Comparison of ENCODE assay signal across 8 cellular contexts in genomic region chr3:14261229-14261628, GRCh38.
DNase-seq lines count a peak whose midpoint lies in the region; ATAC-seq and TF ChIP-seq lines count a peak whose summit lies in the region.

No MANE protein-coding gene starts in this region.

- H3K27ac ChIP-seq in DND-41 (ENCODE audit: low read length) (no peak overlapping the region), SJCRH30 (no peak overlapping the region), testis (no peak overlapping the region)

- peaks cover 5% of the 10 kb centered on the region; the same call in 1 of the 2 replicates for H4K20me1 ChIP-seq in DND-41 (ENCODE audit: insufficient read depth, low read length)

- no peak for TF ChIP-seq POLR2A in testis (IDR thresholded peaks at IDR 0.05)

- no peaks in the 10 kb centered on the region for H3K79me2 ChIP-seq in DND-41 (ENCODE audit: insufficient read depth, low read length)

- H3K9me3 ChIP-seq in DND-41 (ENCODE audit: insufficient read depth, low read length, severe bottlenecking) (no peaks in the 10 kb centered on the region), SJCRH30 (replicated peaks) (no peaks in the 10 kb centered on the region), testis (no peaks in the 10 kb centered on the region)

- H3K4me3 ChIP-seq in DND-41 (ENCODE audit: low read depth in 1 of 2, low read length in 2 of 2) = no peak overlapping the region
- H3K4me3 ChIP-seq in SJCRH30 = no peak overlapping the region
- H3K4me3 ChIP-seq in foreskin fibroblast (ENCODE audit: low read depth in 1 of 2, low read length in 2 of 2) = no peak overlapping the region
- no peak overlapping the region for H3K4me3 ChIP-seq in testis

- H3K4me2 ChIP-seq in DND-41 (ENCODE audit: insufficient read depth, low read length) = no peak overlapping the region

- H3K36me3 ChIP-seq in DND-41 (ENCODE audit: insufficient read depth, low read length) (no peaks in the 10 kb centered on the region), SJCRH30 (no peaks in the 10 kb centered on the region), testis (ENCODE audit: low read depth, missing control alignments) (no peaks in the 10 kb centered on the region)

- H3K27me3 ChIP-seq in DND-41 (ENCODE audit: insufficient read depth, low read length, poor library complexity) = no peaks in the 10 kb centered on the region
- no peaks in the 10 kb centered on the region for H3K27me3 ChIP-seq in SJCRH30
- H3K27me3 ChIP-seq in testis = no peaks in the 10 kb centered on the region

- intact Hi-C loops in testis (cut with DNase I; ENCODE audit: low total_unique reads) = loop anchor here (5.0 kb wide), 1 partner anchor 201 kb away; no protein-coding TSS in a partner anchor

- H3K9ac ChIP-seq in DND-41 (ENCODE audit: low read depth, low read length) = no peak overlapping the region

- H3K4me1 ChIP-seq in DND-41 (ENCODE audit: insufficient read depth, low read length) = no peaks in the 10 kb centered on the region
- H3K4me1 ChIP-seq in SJCRH30 = peaks cover 12% of the 10 kb centered on the region; the same call in 1 of the 2 replicates
- H3K4me1 ChIP-seq in testis = peaks cover 5% of the 10 kb centered on the region

- TF ChIP-seq CTCF in DND-41 (IDR thresholded peaks at IDR 0.05; ENCODE audit: borderline replicate concordance, extremely low read depth, low read length, poor library complexity, severe bottlenecking) = peak; percentile 96
- peak; percentile 98 for TF ChIP-seq CTCF in foreskin fibroblast (IDR thresholded peaks at IDR 0.05; ENCODE audit: low read depth, low read length)
- TF ChIP-seq CTCF in omental fat pad (IDR thresholded peaks at IDR 0.05) = peak in 1 of 3 donors; percentile 75
- peak; percentile 88 to 97 (median 93) for TF ChIP-seq CTCF in testis (IDR thresholded peaks at IDR 0.05)

- peak; percentile 79 for ATAC-seq in DND-41 (ENCODE audit: insufficient read depth, low read depth)
- ATAC-seq in omental fat pad (ENCODE audit: low FRiP score) = peak; percentile 72
- no peak for ATAC-seq in HG03175 (IDR thresholded peaks at IDR 0.05; ENCODE audit: unreplicated experiment)

- WGBS in testis, 2 donors = 22 to 30% methylated on average over 6 to 8 of the region's 8 CpGs

- no peak overlapping the region for H2AFZ ChIP-seq in DND-41 (ENCODE audit: low read depth, low read length)

- DNase-seq in DND-41 (peak; percentile 70), HUDEP-2 (lab: John Stamatoyannopoulos, UW; ENCODE audit: unreplicated experiment in 76 of 76) (peak in 67 of 76 experiments; percentile 5 to 78 (median 49)), SJCRH30 (peak; percentile 77 to 89), foreskin fibroblast (peak; percentile 64 to 90), omental fat pad (ENCODE audit: low spot score) (peak; percentile 85), testis (peak; percentile 92)
- peak; percentile 64 for DNase-seq in activated T-helper 9 cell treated with anti-CD3 and anti-CD28 coated beads, Interleukin-2, amount 50 U/mL, for 16 hours (ENCODE audit: low read depth)
